ENCODE assay signal across 8 cellular contexts in genomic region chr9:122930933-122931850, GRCh38. TPM values are rescaled to one million over a fixed set of nuclear protein-coding genes. Genes with fewer than 3 reads are reported as not detected.
DNase-seq lines count a peak whose midpoint lies in the region; FAIRE-seq and TF ChIP-seq lines count a peak whose summit lies in the region.

TSS of gene ZBTB26 (minus strand) at chr9:122931512. CDS start at chr9:122919934, 11,578 bp downstream.

- no peak within 1 kb of the TSS for H3K4me3 Mint-ChIP-seq in neural crest cell

- peaks cover 0 to 1% (median under 1%) of the 10 kb centered on the region in 4 donors for H3K36me3 ChIP-seq in stomach

- POLR2A ChIA-PET in RWPE1 (lab: Yijun Ruan, JAX; ENCODE audit: low non-redundant PET): interaction anchor here (1.3 to 1.7 kb wide), 3 partner anchors 10 to 27 kb away, joined by 11 to 12 read pairs (median 11); partner anchors contain the start of genes RABGAP1, RC3H2 and ZBTB6

- H3K9me3 Mint-ChIP-seq in neural crest cell: no peaks in the 10 kb centered on the region

- peak; percentile 99 for FAIRE-seq in H54 (lab: Jason Lieb, UNC)

- TF ChIP-seq EP300 in stomach (IDR thresholded peaks at IDR 0.05): no peak

- 0 to 1% (median 0%) methylated on average over 35 to 50 of the region's 50 CpGs for WGBS in stomach, 5 donors

- H3K27me3 Mint-ChIP-seq in neural crest cell (ENCODE audit: low read depth): no peaks in the 10 kb centered on the region

- TF ChIP-seq CTCF in RWPE1 (conservative IDR thresholded peaks at IDR 0.05; ENCODE audit: low read depth) (no peak), neural crest cell (conservative IDR thresholded peaks at IDR 0.05) (peak; percentile 27), stomach (IDR thresholded peaks at IDR 0.05) (no peak)

- peaks cover 16 to 45% (median 37%) of the 10 kb centered on the region in 4 donors for H3K4me1 ChIP-seq in stomach

- peak within 1 kb of the TSS; percentile 91 for H3K27ac ChIP-seq in RWPE1
- H3K27ac ChIP-seq in stomach: peak within 1 kb of the TSS; percentile 85 to 94 (median 86)

- H3K36me3 Mint-ChIP-seq in neural crest cell (ENCODE audit: low read depth): peaks cover 3% of the 10 kb centered on the region

- peak within 1 kb of the TSS; percentile 97 for H3K27ac Mint-ChIP-seq in neural crest cell (ENCODE audit: unreplicated experiment)

- intact Hi-C loops in stomach (cut with DNase I; ENCODE audit: low total_unique reads): no loop called here

- peaks cover 21% of the 10 kb centered on the region for H3K4me1 Mint-ChIP-seq in neural crest cell

- H3K4me3 ChIP-seq in stomach: peak within 1 kb of the TSS; percentile 69 to 94 (median 82)

- CTCF ChIA-PET in RWPE1 (lab: Yijun Ruan, JAX): interaction anchor here (0.6 to 1.1 kb wide), 7 partner anchors 9 to 477 kb away, joined by 3 read pairs; partner anchors contain the start of gene RABGAP1

- no peaks in the 10 kb centered on the region for H3K27me3 ChIP-seq in stomach

- peak; percentile 96 for DNase-seq in ELF-1 (ENCODE audit: low read depth, low spot score)
- peak; percentile 99 for DNase-seq in H54 (ENCODE audit: insufficient read length, low spot score)
- DNase-seq in LoVo (ENCODE audit: low spot score): peak; percentile 93
- DNase-seq in RWPE1 (ENCODE audit: low spot score): peak; percentile 100
- peak; percentile 84 for DNase-seq in activated T-helper 9 cell treated with anti-CD3 and anti-CD28 coated beads, Interleukin-2, amount 50 U/mL, for 16 hours (ENCODE audit: low read depth)
- DNase-seq in fibroblast of the conjunctiva (ENCODE audit: low read depth): peak; percentile 87
- DNase-seq in neural crest cell (ENCODE audit: low read depth, low spot score): peak; percentile 84
- DNase-seq in stomach: peak; percentile 94

- TF ChIP-seq POLR2A in H54 (IDR thresholded peaks at IDR 0.05; ENCODE audit: low read depth, low read length): peak; percentile 87
- TF ChIP-seq POLR2A in stomach (IDR thresholded peaks at IDR 0.05): no peak

- no peaks in the 10 kb centered on the region for H3K9me3 ChIP-seq in stomach

RNA-seq across cellular contexts. Expression of gene ZBTB26, which starts in this region (rescaled TPM):
- total RNA-seq in neural crest cell (13.2 and 13.5 TPM in 2 replicates), stomach (10 to 100 TPM in 3 of 5 donors, 1 to 10 TPM in 2; 5.2 to 14.7 (median 11.0) TPM)
- 1 to 10 TPM; 1.5 to 4.3 (median 3.2) TPM for polyA plus RNA-seq in stomach

Comparison
In these comparisons a context has a peak if more than half of its experiments do, and no peak if none do; other contexts are left out.
1. Peak in every context shown above with its lines: DNase-seq, H3K4me3 ChIP-seq and H3K27ac ChIP-seq.